1 cellular context compared by ENCODE assay signal in genomic region chr12:87054225-87054624, GRCh38.
TF ChIP-seq lines count a peak whose summit lies in the region.

No MANE protein-coding gene starts in this region.

TF ChIP-seq in SK-N-SH, 30 proteins besides CTCF, POLR2A, EP300 and RAD21 (continued from another document):
- TF ChIP-seq TEAD4 (IDR thresholded peaks at IDR 0.05; ENCODE audit: borderline replicate concordance, insufficient read depth) (peak; percentile 58; the same call in 1 of the 2 replicates), USF1 (IDR thresholded peaks at IDR 0.05; ENCODE audit: borderline replicate concordance, low read depth) (no peak), RXRA (IDR thresholded peaks at IDR 0.05; ENCODE audit: borderline replicate concordance, low read depth) (no peak), MAX (IDR thresholded peaks at IDR 0.05; ENCODE audit: low read depth) (no peak), JUND (IDR thresholded peaks at IDR 0.05) (peak; percentile 74), POLR2AphosphoS5 (IDR thresholded peaks at IDR 0.05; ENCODE audit: low read depth, low read length) (no peak), TAF1 (IDR thresholded peaks at IDR 0.05; ENCODE audit: borderline replicate concordance, low read depth, low read length) (no peak), FOXJ3 (CRISPR knock-in tag; IDR thresholded peaks at IDR 0.05) (no peak), MXI1 (IDR thresholded peaks at IDR 0.05; ENCODE audit: low read depth, low read length) (no peak), SIN3A (IDR thresholded peaks at IDR 0.05; ENCODE audit: borderline replicate concordance, low read depth, low read length) (no peak), USF2 (IDR thresholded peaks at IDR 0.05; ENCODE audit: borderline replicate concordance, low read depth, low read length) (no peak), RCOR1 (IDR thresholded peaks at IDR 0.05; ENCODE audit: low read length) (no peak), CHD2 (IDR thresholded peaks at IDR 0.05; ENCODE audit: low read length, partially characterized antibody) (no peak), FOXM1 (IDR thresholded peaks at IDR 0.05; ENCODE audit: low read depth) (0 out of 2 replicates have a peak, but pooled peaks have one; percentile 17), ELF1 (IDR thresholded peaks at IDR 0.05) (no peak), GATA2 (CRISPR knock-in tag; IDR thresholded peaks at IDR 0.05) (no peak)
